In genomic region chr6:12785921-12786320, GRCh38 we compare ENCODE assay signal across 3 cellular contexts.
"Had no signal": no experiment of that assay in that cellular context is flagged by ENCODE, and none has a peak within 500 bp of the region (broad histone marks: within the 10 kb centered on the region; RNA-seq: fewer than 3 reads in every experiment).

No MANE protein-coding gene starts in this region.

- H3K4me3 ChIP-seq: GM12878 had no signal

- ATAC-seq: GM12878 had no signal

- DNase-seq: GDM1, GF-D8 had no signal
